Comparison of ENCODE assay signal across 9 cellular contexts in the genomic region with DNA sequence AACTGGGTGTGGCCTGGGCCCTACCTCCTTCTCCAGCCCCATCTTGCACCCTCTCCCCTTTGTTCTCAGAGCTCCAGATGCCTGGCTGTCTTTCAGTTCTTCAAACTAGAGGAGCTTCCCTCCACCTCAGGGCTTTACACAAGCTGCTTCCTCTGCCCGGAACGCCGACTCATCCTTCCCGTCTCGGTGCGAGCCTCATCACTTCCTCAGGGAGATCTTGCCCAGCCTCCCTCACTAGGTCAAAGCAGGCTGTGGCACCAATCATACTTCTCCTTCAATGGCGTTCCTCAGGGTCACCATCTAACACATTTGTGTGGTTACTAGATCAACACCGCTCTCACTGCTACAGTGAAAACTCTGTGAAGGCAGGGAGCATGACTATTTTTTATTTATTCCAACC. TPM values are rescaled to one million over a fixed set of nuclear protein-coding genes. Genes with fewer than 3 reads are reported as not detected.
DNase-seq lines count a peak whose midpoint lies in the region; ATAC-seq, FAIRE-seq and TF ChIP-seq lines count a peak whose summit lies in the region.
"Had no signal": no experiment of that assay in that cellular context is flagged by ENCODE, and none has a peak within 500 bp of the region (broad histone marks: within the 10 kb centered on the region; RNA-seq: fewer than 3 reads in every experiment).

No MANE protein-coding gene starts in this region.

- SMC1A ChIA-PET in GM12878 (lab: Charles Lee; ENCODE audit: uncharacterized antibody, unreplicated experiment) = interaction anchor here (1.2 to 1.8 kb wide), 4 partner anchors 10 to 75 kb away, joined by 3 to 4 read pairs (median 3); no protein-coding TSS in a partner anchor

- POLR2A ChIA-PET in GM12878 (lab: Charles Lee) = interaction anchor here (1.0 kb wide), 1 partner anchor 75 kb away, joined by 3 read pairs; no protein-coding TSS in a partner anchor

- H3K27me3 ChIP-seq in GM12878 (replicated peaks in 1 of 2; ENCODE audit: control insufficient read depth in 2 of 2, insufficient read depth in 2 of 2, low read length in 1 of 2) (no peaks in the 10 kb centered on the region), mesendoderm (ENCODE audit: insufficient read depth, low read length, poor library complexity) (no peaks in the 10 kb centered on the region), esophagus squamous epithelium (no peaks in the 10 kb centered on the region)
- H3K27me3 ChIP-seq: suprapubic skin had no signal

- no peaks in the 10 kb centered on the region for H4K20me1 ChIP-seq in GM12878 (ENCODE audit: control insufficient read depth, insufficient read depth)

- H3K27ac ChIP-seq in GM12878 (ENCODE audit: control insufficient read depth, insufficient read depth) (no peak overlapping the region), mesendoderm (ENCODE audit: low read depth, low read length) (no peak overlapping the region), esophagus squamous epithelium (peak overlapping the region in 2 of 4 donors; percentile 36 to 61)
- H3K27ac ChIP-seq: suprapubic skin had no signal

- no peak overlapping the region for H4K8ac ChIP-seq in mesendoderm (ENCODE audit: low read depth, low read length)

- TF ChIP-seq RAD21 in GM12878 (IDR thresholded peaks at IDR 0.05; ENCODE audit: insufficient read depth, low read depth, low read length) = no peak

- no peak overlapping the region for H3K4me2 ChIP-seq in GM12878 (ENCODE audit: control insufficient read depth, insufficient read depth)
- H3K4me2 ChIP-seq in mesendoderm (ENCODE audit: low read length) = no peak overlapping the region

- H3K4ac ChIP-seq in mesendoderm (ENCODE audit: low read depth, low read length) = no peak overlapping the region

- H4K5ac ChIP-seq in mesendoderm (ENCODE audit: low read length) = no peak overlapping the region

- peak overlapping the region; percentile 6 for H3K56ac ChIP-seq in mesendoderm (ENCODE audit: low read length)

- H3K79me2 ChIP-seq in GM12878 (ENCODE audit: control insufficient read depth, insufficient read depth, low read length) (no peaks in the 10 kb centered on the region), mesendoderm (ENCODE audit: control insufficient read depth, insufficient read depth, low read length) (no peaks in the 10 kb centered on the region)

- ATAC-seq in GM12878 = peak; percentile 9; the same call in 2 of the 3 replicates
- no peak for ATAC-seq in GM18498 (IDR thresholded peaks at IDR 0.05; ENCODE audit: unreplicated experiment)

- peak overlapping the region; percentile 47 for H2AFZ ChIP-seq in GM12878 (ENCODE audit: control insufficient read depth, low read depth, low read length)

- intact Hi-C loops in GM12878 (cut with micrococcal nuclease; ENCODE audit: unreplicated experiment) (no loop called here), esophagus squamous epithelium (cut with DNase I) (no loop called here)

- FAIRE-seq in GM12878 (lab: Jason Lieb, UNC) = no peak

- CTCF ChIA-PET in GM12878 (lab: Yijun Ruan, JAX) = interaction anchor here (1.1 to 1.4 kb wide), 3 partner anchors 27 to 383 kb away, joined by 3 to 6 read pairs (median 3); no protein-coding TSS in a partner anchor

- RAD21 ChIA-PET in GM12878 (lab: Charles Lee; ENCODE audit: unreplicated experiment) = interaction anchor here (1.0 to 1.3 kb wide), 2 partner anchors 12 to 98 kb away, joined by 3 read pairs; no protein-coding TSS in a partner anchor

- no peak overlapping the region for H3K18ac ChIP-seq in mesendoderm (ENCODE audit: low read length)

- no peak for TF ChIP-seq EP300 in GM12878 (IDR thresholded peaks at IDR 0.05; ENCODE audit: borderline replicate concordance in 1 of 2, control insufficient read depth in 1 of 2, low read depth in 2 of 2, low read length in 2 of 2)

- H3K79me1 ChIP-seq in mesendoderm (ENCODE audit: low read length) = no peaks in the 10 kb centered on the region

- H2BK5ac ChIP-seq in mesendoderm (ENCODE audit: low read length) = no peak overlapping the region

- H2BK15ac ChIP-seq in mesendoderm (replicated peaks; ENCODE audit: low read depth) = no peak overlapping the region

- H3K4me1 ChIP-seq in GM12878 (ENCODE audit: control insufficient read depth, insufficient read depth, low read length) (peaks cover 5% of the 10 kb centered on the region), mesendoderm (ENCODE audit: control insufficient read depth, low read depth, low read length) (peaks cover 9% of the 10 kb centered on the region), esophagus squamous epithelium (peaks cover 19 to 47% (median 25%) of the 10 kb centered on the region in 3 donors)

- in situ Hi-C loops in GM12878 (cut with MboI) = no loop called here

- no peak overlapping the region for H2BK120ac ChIP-seq in mesendoderm (ENCODE audit: low read depth, low read length)

- 81% methylated on average over 8 of the region's 8 CpGs for WGBS in GM12878 (ENCODE audit: insufficient coverage, insufficient replicate concordance, low lambda C conversion rate, missing lambda C conversion rate)
- no CpG with 5 or more reads among the region's 8 CpGs for WGBS in mesendoderm (ENCODE audit: extremely low coverage, insufficient coverage, low lambda C conversion rate)
- 31 to 51% methylated on average over 8 of the region's 8 CpGs for WGBS in esophagus squamous epithelium, 2 donors

- H3K9ac ChIP-seq in GM12878 (ENCODE audit: control insufficient read depth, insufficient read depth, low read length) (no peak overlapping the region), mesendoderm (ENCODE audit: low read length) (no peak overlapping the region)

- H3K23ac ChIP-seq in mesendoderm (ENCODE audit: low read length) = no peak overlapping the region

- H3K36me3 ChIP-seq in GM12878 (ENCODE audit: control insufficient read depth in 2 of 2, insufficient read depth in 2 of 2, low read length in 1 of 2) (no peaks in the 10 kb centered on the region), mesendoderm (ENCODE audit: control insufficient read depth, insufficient read depth, low read length) (no peaks in the 10 kb centered on the region), esophagus squamous epithelium (no peaks in the 10 kb centered on the region)
- H3K36me3 ChIP-seq: suprapubic skin had no signal

- DNase-seq in AG09319 (ENCODE audit: extremely low read depth, low read depth) = peak; percentile 14
- DNase-seq in MV-4-11 (lab: John Stamatoyannopoulos, UW) = peak; percentile 96
- no peak for DNase-seq in GM12878 (ENCODE audit: low read depth, low spot score)
- DNase-seq in mesendoderm = peak; percentile 72
- DNase-seq in esophagus squamous epithelium (lab: John Stamatoyannopoulos, UW) = no peak
- DNase-seq in superior temporal gyrus (ENCODE audit: extremely low spot score) = no peak
- DNase-seq in activated CD4-positive, CD25-positive, alpha-beta regulatory T cell treated with anti-CD3 and anti-CD28 coated beads, Interleukin-2, amount 50 U/mL, for 72 hours = no peak

- no peaks in the 10 kb centered on the region for H3K9me3 ChIP-seq in GM12878 (replicated peaks; ENCODE audit: control insufficient read depth, insufficient read depth, low read length)
- no peaks in the 10 kb centered on the region for H3K9me3 ChIP-seq in esophagus squamous epithelium
- H3K9me3 ChIP-seq: suprapubic skin had no signal

- TF ChIP-seq CTCF in AG09319 (IDR thresholded peaks at IDR 0.05; ENCODE audit: low read depth, low read length) = no peak
- no peak for TF ChIP-seq CTCF in GM12878 (IDR thresholded peaks at IDR 0.05 in 2 of 3, conservative IDR thresholded peaks at IDR 0.05 in 1 of 3; ENCODE audit: control insufficient read depth in 2 of 3, extremely low read depth in 1 of 3, insufficient read depth in 1 of 3, low read depth in 3 of 3, low read length in 3 of 3)
- TF ChIP-seq CTCF in esophagus squamous epithelium (IDR thresholded peaks at IDR 0.05) = no peak

- no TSS peak for BruUV-seq in GM12878 (replicated peaks; lab: Mats Ljungman, UMichigan)

- TF ChIP-seq POLR2A in GM12878 (IDR thresholded peaks at IDR 0.05; ENCODE audit: low read depth, low read length) (no peak), esophagus squamous epithelium (IDR thresholded peaks at IDR 0.05) (no peak)

- no peak overlapping the region for H3K4me3 ChIP-seq in GM12878
- no peak overlapping the region for H3K4me3 ChIP-seq in mesendoderm (ENCODE audit: low read length)
- H3K4me3 ChIP-seq in esophagus squamous epithelium = no peak overlapping the region
- H3K4me3 ChIP-seq: suprapubic skin had no signal

- H2AK5ac ChIP-seq in mesendoderm (ENCODE audit: low read length) = no peak overlapping the region

TF ChIP-seq in GM12878, 131 proteins besides CTCF, POLR2A, EP300 and RAD21 (continues in another document):
- TF ChIP-seq MYB (IDR thresholded peaks at IDR 0.05; ENCODE audit: borderline replicate concordance, low read depth, low read length) = no peak
- peak in 1 of 2 experiments; percentile 13; a peak in 1 of 4 replicates for TF ChIP-seq ETV6 (conservative IDR thresholded peaks at IDR 0.05 in 1 of 2, IDR thresholded peaks at IDR 0.05 in 1 of 2; ENCODE audit: borderline replicate concordance in 1 of 2, low read depth in 1 of 2)
- TF ChIP-seq SPI1 (IDR thresholded peaks at IDR 0.05; ENCODE audit: borderline replicate concordance, insufficient read depth, low read depth, low read length) = peak; percentile 29; the same call in 1 of the 2 replicates

RNA-seq across cellular contexts. Expression of a gene that starts 56.2 kb away (rescaled TPM):
- total RNA-seq in GM12878 (2013; cell fraction: nucleolus; rRNA removed) = 16.7 and 17.8 TPM in 2 replicates
- total RNA-seq in GM12878 (2014; rRNA removed) = 2.7 and 3.0 TPM in 2 replicates
- total RNA-seq in GM12878 (2014; rRNA removed; fragmentation: Illumina TruSeq; extraction: Trizol) = 3.8 and 4.1 TPM in 2 replicates
- 5.9 and 6.2 TPM in 2 replicates for total RNA-seq in GM12878 (2021)
- polyA plus RNA-seq in GM12878 (2011; ENCODE audit: low read depth) = 0.63 TPM
- 5.7 and 6.1 TPM in 2 replicates for polyA plus RNA-seq in GM12878 (2011; rRNA removed)
- 4.9 and 5.2 TPM in 2 replicates for polyA plus RNA-seq in GM12878 (2011; cell fraction: cytosol; rRNA removed)
- polyA plus RNA-seq in GM12878 (2011; cell fraction: nucleus; rRNA removed) = 8.4 and 11.4 TPM in 2 replicates
- 0.60 and 0.86 TPM in 2 replicates for polyA plus RNA-seq in GM12878 (2012)
- 5.3 and 6.2 TPM in 2 replicates for polyA plus RNA-seq in GM12878 (2014; fragmentation: Illumina TruSeq; extraction: Trizol)
- 1 to 10 TPM; 1.5 to 2.1 TPM for polyA plus RNA-seq in GM12878 (2014; fragmentation: Nextera tagmentation; extraction: Ambion mirVana)
- 4.7 TPM in 2 replicates for polyA plus RNA-seq in GM12878 (2014; rRNA removed)
- under 1 TPM; 0.53 to 0.59 TPM for polyA plus RNA-seq in GM12878 (2016; fragmentation: Nextera tagmentation; extraction: Ambion mirVana)
- polyA minus RNA-seq in GM12878 (2011; rRNA and poly(A)+ RNA removed) = 12.2 and 13.0 TPM in 2 replicates
- polyA minus RNA-seq in GM12878 (2011; cell fraction: cytosol; rRNA and poly(A)+ RNA removed) = 3.7 and 4.1 TPM in 2 replicates
- polyA minus RNA-seq in GM12878 (2011; cell fraction: nucleus; rRNA and poly(A)+ RNA removed) = 7.5 and 10.0 TPM in 2 replicates
- polyA plus RNA-seq in mesendoderm (2013, experiment 1 of 2) = 8.2 TPM
- 8.1 TPM for polyA plus RNA-seq in mesendoderm (2013, experiment 2 of 2)
- 10 to 100 TPM in 2 of 4 donors, 1 to 10 TPM in 2; 6.4 to 12.4 (median 8.8) TPM for total RNA-seq in esophagus squamous epithelium

Comparison
In these comparisons a context has a peak if more than half of its experiments do, and no peak if none do; other contexts are left out.
1. DNase-seq: peak in AG09319 (single experiment), MV-4-11 (single experiment) and mesendoderm (single experiment); none in GM12878 (single experiment), esophagus squamous epithelium (single experiment), superior temporal gyrus (single experiment) and activated CD4-positive, CD25-positive, alpha-beta regulatory T cell treated with anti-CD3 and anti-CD28 coated beads, Interleukin-2, amount 50 U/mL, for 72 hours (single experiment).